8 cellular contexts compared by ENCODE assay signal in the genomic region with DNA sequence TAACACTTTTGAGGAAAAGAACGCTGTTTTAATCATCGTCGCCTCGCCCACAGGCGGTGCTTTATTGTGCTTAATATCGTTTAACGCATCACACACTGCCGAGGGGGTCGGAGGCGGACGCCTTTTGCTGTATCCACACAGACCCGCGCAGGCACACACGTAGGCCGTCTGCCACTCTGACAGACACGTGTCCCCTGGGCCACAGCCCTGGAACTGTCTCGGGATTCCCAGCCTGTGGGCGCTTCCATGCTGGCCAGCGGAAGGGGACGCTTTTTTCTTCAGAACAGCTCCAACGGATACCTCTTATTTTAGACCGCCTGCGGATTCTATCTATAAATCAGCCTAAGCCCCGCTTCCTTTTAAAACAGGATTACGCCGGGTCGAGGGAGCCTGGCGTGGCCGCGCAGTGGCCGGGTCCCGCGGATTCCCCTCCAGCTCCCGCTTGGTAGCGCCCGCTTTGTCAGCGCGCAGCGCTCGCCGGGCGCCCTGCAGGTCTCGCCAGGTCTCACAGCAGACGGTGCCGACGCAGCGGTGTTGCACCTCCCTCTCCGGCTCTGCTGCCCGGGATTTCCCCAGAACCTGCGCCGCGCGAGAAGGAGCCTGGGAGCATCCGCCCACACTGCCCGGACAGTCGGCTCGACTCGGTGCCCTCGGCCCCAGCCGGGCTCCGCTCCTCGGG. TPM values are rescaled to one million over a fixed set of nuclear protein-coding genes. Genes with fewer than 3 reads are reported as not detected.
DNase-seq lines count a peak whose midpoint lies in the region; ATAC-seq and TF ChIP-seq lines count a peak whose summit lies in the region.

A gene with protein sequence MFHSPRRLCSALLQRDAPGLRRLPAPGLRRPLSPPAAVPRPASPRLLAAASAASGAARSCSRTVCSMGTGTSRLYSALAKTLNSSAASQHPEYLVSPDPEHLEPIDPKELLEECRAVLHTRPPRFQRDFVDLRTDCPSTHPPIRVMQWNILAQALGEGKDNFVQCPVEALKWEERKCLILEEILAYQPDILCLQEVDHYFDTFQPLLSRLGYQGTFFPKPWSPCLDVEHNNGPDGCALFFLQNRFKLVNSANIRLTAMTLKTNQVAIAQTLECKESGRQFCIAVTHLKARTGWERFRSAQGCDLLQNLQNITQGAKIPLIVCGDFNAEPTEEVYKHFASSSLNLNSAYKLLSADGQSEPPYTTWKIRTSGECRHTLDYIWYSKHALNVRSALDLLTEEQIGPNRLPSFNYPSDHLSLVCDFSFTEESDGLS (plus strand): TSS at position 513 of the 679 bp plus-strand sequence. CDS start 201 bp downstream, outside the sequence.

- H3K9ac ChIP-seq in SK-N-MC (ENCODE audit: insufficient read length): peak within 1 kb of the TSS; percentile 95

- TF ChIP-seq POLR2A in gastroesophageal sphincter (IDR thresholded peaks at IDR 0.05): peak; percentile 64 to 83

- peak within 1 kb of the TSS; percentile 87 for H3K4me3 Mint-ChIP-seq in activated naive CD4-positive, alpha-beta T cell treated with anti-CD3 and anti-CD28 coated beads, Interleukin-2, amount 10 ng/mL, durations not matched to agents 7 days and 5 days

- peak; percentile 95 for DNase-seq in GM10266 (ENCODE audit: extremely low spot score)
- DNase-seq in NCI-H1048 (lab: John Stamatoyannopoulos, UW): peak; percentile 54
- no peak for DNase-seq in SK-N-MC (ENCODE audit: low read depth, low spot score)
- peak; percentile 95 for DNase-seq in activated naive CD4-positive, alpha-beta T cell treated with anti-CD3 and anti-CD28 coated beads, Interleukin-2, amount 10 ng/mL, durations not matched to agents 7 days and 5 days
- DNase-seq in non-pigmented ciliary epithelial cell (ENCODE audit: low read depth): peak; percentile 83
- peak; percentile 88 for DNase-seq in superior temporal gyrus (ENCODE audit: extremely low spot score)

- peak within 1 kb of the TSS; percentile 97 for H3K27ac ChIP-seq in SK-N-MC
- peak within 1 kb of the TSS; percentile 63 to 91 (median 89) for H3K27ac ChIP-seq in gastroesophageal sphincter

- 0% methylated on average over 11 to 17 of the region's 62 CpGs for WGBS in gastroesophageal sphincter (ENCODE audit: low coverage in 1 of 2), 2 donors

- no peaks in the 10 kb centered on the region for H3K27me3 Mint-ChIP-seq in activated naive CD4-positive, alpha-beta T cell treated with anti-CD3 and anti-CD28 coated beads, Interleukin-2, amount 10 ng/mL, durations not matched to agents 7 days and 5 days

- H3K4me1 ChIP-seq in gastroesophageal sphincter: peaks cover 0 to 34% (median 7%) of the 10 kb centered on the region in 3 donors

- no peak for TF ChIP-seq CTCF in GM10266 (IDR thresholded peaks at IDR 0.05; ENCODE audit: control insufficient read depth, insufficient read depth, low read depth, missing control alignments)
- TF ChIP-seq CTCF in gastroesophageal sphincter (IDR thresholded peaks at IDR 0.05): peak in 2 of 4 experiments; percentile 50 to 53

- peak within 1 kb of the TSS; percentile 94 for H3K27ac Mint-ChIP-seq in activated naive CD4-positive, alpha-beta T cell treated with anti-CD3 and anti-CD28 coated beads, Interleukin-2, amount 10 ng/mL, durations not matched to agents 7 days and 5 days

- peaks cover 8% of the 10 kb centered on the region for H3K36me3 Mint-ChIP-seq in activated naive CD4-positive, alpha-beta T cell treated with anti-CD3 and anti-CD28 coated beads, Interleukin-2, amount 10 ng/mL, durations not matched to agents 7 days and 5 days

- H3K27me3 ChIP-seq in gastroesophageal sphincter: no peaks in the 10 kb centered on the region

- CTCF ChIA-PET in activated naive CD4-positive, alpha-beta T cell treated with anti-CD3 and anti-CD28 coated beads, Interleukin-2, amount 10 ng/mL, durations not matched to agents 7 days and 5 days (lab: Charles Lee): interaction anchor here (3.3 kb wide), 1 partner anchor 15 kb away, joined by 16 read pairs; no protein-coding TSS in a partner anchor

- H3K9me3 ChIP-seq in SK-N-MC (ENCODE audit: low read depth, low read length): no peaks in the 10 kb centered on the region
- no peaks in the 10 kb centered on the region for H3K9me3 ChIP-seq in gastroesophageal sphincter

- ATAC-seq in HG02588 (IDR thresholded peaks at IDR 0.05; ENCODE audit: unreplicated experiment): peak; percentile 94
- ATAC-seq in gastroesophageal sphincter: peak; percentile 95

- no peaks in the 10 kb centered on the region for H3K9me3 Mint-ChIP-seq in activated naive CD4-positive, alpha-beta T cell treated with anti-CD3 and anti-CD28 coated beads, Interleukin-2, amount 10 ng/mL, durations not matched to agents 7 days and 5 days

- H3K4me3 ChIP-seq in SK-N-MC (peak within 1 kb of the TSS; percentile 86), gastroesophageal sphincter (peak within 1 kb of the TSS; percentile 50 to 90)

- no peaks in the 10 kb centered on the region for H3K36me3 ChIP-seq in SK-N-MC (ENCODE audit: insufficient read depth, low read length)
- no peaks in the 10 kb centered on the region for H3K36me3 ChIP-seq in gastroesophageal sphincter

- H3K4me1 Mint-ChIP-seq in activated naive CD4-positive, alpha-beta T cell treated with anti-CD3 and anti-CD28 coated beads, Interleukin-2, amount 10 ng/mL, durations not matched to agents 7 days and 5 days: peaks cover 43% of the 10 kb centered on the region

- TF ChIP-seq EP300 in gastroesophageal sphincter (IDR thresholded peaks at IDR 0.05): no peak

RNA-seq across cellular contexts. Expression of the gene that starts here (rescaled TPM):
- 1 to 10 TPM; 1.2 to 3.5 (median 3.4) TPM for total RNA-seq in gastroesophageal sphincter
